8 cellular contexts compared by ENCODE assay signal in genomic region chr19:11261902-11262839, GRCh38. TPM values are rescaled to one million over a fixed set of nuclear protein-coding genes. Genes with fewer than 3 reads are reported as not detected.
A peak's percentile ranks its signal among the peaks of the same experiment; 100 is the strongest.
DNase-seq lines count a peak whose midpoint lies in the region; ATAC-seq and TF ChIP-seq lines count a peak whose summit lies in the region.

TSS of gene DOCK6 (minus strand) at chr19:11262524. CDS start at chr19:11262440, 84 bp downstream.

- H3K36me3 Mint-ChIP-seq in memory B cell: no peaks in the 10 kb centered on the region

- H3K27me3 ChIP-seq in SJSA1 (replicated peaks) (no peaks in the 10 kb centered on the region), dorsolateral prefrontal cortex (peaks cover 0 to 13% (median 0%) of the 10 kb centered on the region in 45 donors)

- H3K4me1 Mint-ChIP-seq in memory B cell: peaks cover 5% of the 10 kb centered on the region

- H3K27ac ChIP-seq in SJSA1 (0 out of 2 replicates have a peak within 1 kb of the TSS, but pooled peaks have one; percentile 35), dorsolateral prefrontal cortex (peak within 1 kb of the TSS in 42 of 59 donors; percentile 1 to 84 (median 62)), substantia nigra (ENCODE audit: low read depth, low read length, poor library complexity, severe bottlenecking) (peak within 1 kb of the TSS; percentile 30)

- peak in 20 of 56 donors; percentile 9 to 29 (median 20) for TF ChIP-seq CTCF in dorsolateral prefrontal cortex (IDR thresholded peaks at IDR 0.05 in 54 of 56, conservative IDR thresholded peaks at IDR 0.05 in 2 of 56; ENCODE audit: low read depth in 1 of 56, partially characterized antibody in 56 of 56)

- no peaks in the 10 kb centered on the region for H3K9me3 ChIP-seq in SJSA1 (replicated peaks)

- peak within 1 kb of the TSS; percentile 80 for H3K4me3 Mint-ChIP-seq in memory B cell

- H3K27me3 Mint-ChIP-seq in memory B cell: peaks cover 4% of the 10 kb centered on the region

- intact Hi-C loops in dorsolateral prefrontal cortex (cut with DNase I): no loop called here

- no peaks in the 10 kb centered on the region for H3K36me3 ChIP-seq in SJSA1

- H3K4me3 ChIP-seq in SJSA1: peak within 1 kb of the TSS; percentile 79
- peak within 1 kb of the TSS; percentile 42 to 81 (median 69) for H3K4me3 ChIP-seq in dorsolateral prefrontal cortex

- peak; percentile 9 for DNase-seq in NCI-H510A treated with DMSO at 0.1 percent for 48 hours (lab: John Stamatoyannopoulos, UW)
- no peak for DNase-seq in NCI-H510A (lab: John Stamatoyannopoulos, UW)
- no peak for DNase-seq in SJSA1 (ENCODE audit: low read depth in 1 of 2, low spot score in 2 of 2)
- no peak for DNase-seq in dorsolateral prefrontal cortex
- DNase-seq in memory B cell (ENCODE audit: low spot score in 2 of 2): no peak
- peak in 5 of 49 donors; percentile 9 to 23 (median 18) for DNase-seq in substantia nigra (lab: John Stamatoyannopoulos, UW)
- no peak for DNase-seq in NCI-H2029 (lab: John Stamatoyannopoulos, UW)

- ATAC-seq in memory B cell (ENCODE audit: low read depth): peak; percentile 74
- ATAC-seq in GM18861 (IDR thresholded peaks at IDR 0.05; ENCODE audit: unreplicated experiment): no peak

- no peaks in the 10 kb centered on the region for H3K9me3 Mint-ChIP-seq in memory B cell

- H3K4me1 ChIP-seq in SJSA1 (replicated peaks): peaks cover 3% of the 10 kb centered on the region; the same call in 1 of the 2 replicates

- H3K27ac Mint-ChIP-seq in memory B cell: no peak within 1 kb of the TSS

RNA-seq across cellular contexts. Expression of gene DOCK6, which starts in this region (rescaled TPM):
- 2.0 and 7.9 TPM in 2 replicates for total RNA-seq in SJSA1 (2014; rRNA removed; shearing (Covaris generic))
- 10 to 100 TPM; 11.9 to 74.8 (median 27.0) TPM for total RNA-seq in dorsolateral prefrontal cortex
